Comparison of ENCODE assay signal across 8 cellular contexts in the genomic region with DNA sequence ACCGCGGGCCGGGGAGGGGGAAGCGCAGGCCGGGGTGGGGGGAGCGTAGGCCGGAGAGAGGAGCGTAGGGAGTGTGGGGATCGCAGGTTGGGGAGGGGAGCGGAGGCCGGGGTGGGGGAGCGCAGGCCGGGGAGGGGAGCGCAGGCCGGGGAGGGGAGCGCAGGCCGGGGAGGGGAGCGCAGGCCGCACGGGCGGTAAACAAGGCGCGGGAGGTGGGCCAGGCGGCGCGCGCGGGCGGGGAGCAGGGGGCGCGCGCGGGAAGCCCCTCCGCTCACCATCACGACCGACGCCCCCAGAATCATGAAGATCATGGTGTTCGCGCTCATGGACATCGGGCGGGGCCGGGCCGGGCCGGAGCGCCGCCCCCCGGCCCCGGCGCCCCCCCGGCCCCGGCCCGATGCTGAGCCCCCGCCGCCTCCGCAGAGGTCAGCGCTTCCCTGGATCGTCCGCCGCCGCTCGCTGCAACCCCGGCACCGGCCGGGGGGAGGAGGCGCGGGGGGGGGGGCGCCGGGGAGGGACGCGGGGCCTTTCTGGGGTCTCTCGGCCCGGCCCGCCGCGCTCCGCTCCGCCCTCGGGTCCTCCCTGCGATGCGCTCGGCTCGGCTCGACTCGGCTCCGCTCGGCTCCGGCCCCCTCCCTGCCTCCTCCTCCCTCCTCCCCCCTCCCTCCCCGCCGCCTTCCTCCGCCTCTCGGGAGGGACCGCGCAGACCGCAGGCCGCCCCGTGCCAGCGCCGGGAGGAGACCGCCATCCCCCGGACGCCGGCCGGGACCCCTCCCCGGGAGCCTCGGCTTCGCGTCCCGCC. TPM values are rescaled to one million over a fixed set of nuclear protein-coding genes. Genes with fewer than 3 reads are reported as not detected.
A peak's percentile ranks its signal among the peaks of the same experiment; 100 is the strongest.
DNase-seq lines count a peak whose midpoint lies in the region; ATAC-seq and TF ChIP-seq lines count a peak whose summit lies in the region.

A gene (minus strand): TSS at position 610 of the 802 bp plus-strand sequence. CDS start 278 bp downstream, at position 332.

- peak within 1 kb of the TSS; percentile 63 for H3K4me3 ChIP-seq in H7 (ENCODE audit: insufficient read depth, low read depth, low read length)
- peak within 1 kb of the TSS; percentile 8 to 45 for H3K4me3 ChIP-seq in duodenal mucosa (ENCODE audit: low read depth in 1 of 2, low read length in 2 of 2)
- H3K4me3 ChIP-seq in left lung = peak within 1 kb of the TSS; percentile 22 to 38

- peaks cover 0 to 10% of the 10 kb centered on the region in 2 donors for H3K4me1 ChIP-seq in duodenal mucosa (ENCODE audit: control insufficient read depth in 1 of 2, insufficient read depth in 2 of 2, low read length in 2 of 2)
- H3K4me1 ChIP-seq in left lung = peaks cover 0 to 17% of the 10 kb centered on the region in 2 donors

- H3K9ac ChIP-seq in duodenal mucosa (ENCODE audit: low read depth in 1 of 2, low read length in 2 of 2) = no peak within 1 kb of the TSS

- no peaks in the 10 kb centered on the region for H3K9me3 ChIP-seq in duodenal mucosa (ENCODE audit: control insufficient read depth in 1 of 2, low read length in 2 of 2)
- H3K9me3 ChIP-seq in left lung = no peaks in the 10 kb centered on the region

- intact Hi-C loops in left lung (cut with DNase I) = no loop called here

- H3K36me3 ChIP-seq in H7 (replicated peaks; ENCODE audit: control insufficient read depth, insufficient read depth, low read length) (no peaks in the 10 kb centered on the region; the same call in none of the 2 replicates), duodenal mucosa (ENCODE audit: control insufficient read depth in 1 of 2, insufficient read depth in 2 of 2, low read length in 2 of 2) (peaks cover 0 to 23% of the 10 kb centered on the region in 2 donors), left lung (peaks cover 0 to 49% of the 10 kb centered on the region in 2 donors)

- TF ChIP-seq CTCF in left lung (IDR thresholded peaks at IDR 0.05) = no peak

- H3K27ac ChIP-seq in duodenal mucosa (ENCODE audit: low read depth, low read length) (peak within 1 kb of the TSS; percentile 3), left lung (no peak within 1 kb of the TSS)

- ATAC-seq in left lung (peak; percentile 82), HG02759 (IDR thresholded peaks at IDR 0.05; ENCODE audit: unreplicated experiment) (no peak), GM21515 (IDR thresholded peaks at IDR 0.05; ENCODE audit: unreplicated experiment) (no peak)

- H3K27me3 ChIP-seq in H7 (ENCODE audit: control insufficient read depth, insufficient read depth, low read length) (no peaks in the 10 kb centered on the region), duodenal mucosa (ENCODE audit: control insufficient read depth in 1 of 2, insufficient read depth in 2 of 2, low read length in 2 of 2) (peaks cover 0 to 4% of the 10 kb centered on the region in 2 donors), left lung (peaks cover 0 to 19% of the 10 kb centered on the region in 2 donors)

- DNase-seq in H7 = peak; percentile 99
- DNase-seq in activated CD4-positive, alpha-beta T cell treated with anti-CD3 and anti-CD28 coated beads, Interleukin-2, amount 50 U/mL, for 4 hours = peak; percentile 39 to 44
- peak in 1 of 2 donors; percentile 78 for DNase-seq in left lung
- peak; percentile 62 for DNase-seq in stimulated activated CD4-positive, alpha-beta T cell treated with anti-CD3 and anti-CD28 coated beads, Interleukin-4, amount 100 ng/mL, for 1 hour
- DNase-seq in NCI-H1930 (lab: John Stamatoyannopoulos, UW) = no peak

RNA-seq across cellular contexts. Expression of the gene that starts here (rescaled TPM):
- 13.6 and 14.3 TPM in 2 replicates for total RNA-seq in H7 (2014; rRNA removed; shearing (Covaris generic))
- total RNA-seq in left lung = 1 to 10 TPM; 2.6 to 3.5 TPM

Comparison
In these comparisons a context has a peak if more than half of its experiments do, and no peak if none do; other contexts are left out.
1. DNase-seq: peak in H7 (single experiment), activated CD4-positive, alpha-beta T cell treated with anti-CD3 and anti-CD28 coated beads, Interleukin-2, amount 50 U/mL, for 4 hours (2 of 2) and stimulated activated CD4-positive, alpha-beta T cell treated with anti-CD3 and anti-CD28 coated beads, Interleukin-4, amount 100 ng/mL, for 1 hour (single experiment); none in NCI-H1930 (0 of 2).
2. Peak in every context shown above with its lines, with median percentiles within 50 percentile points of each other: H3K4me3 ChIP-seq.